Comparison of ENCODE assay signal across 1 cellular context in genomic region chr16:57145964-57146647, GRCh38.
TF ChIP-seq lines count a peak whose summit lies in the region.

No MANE protein-coding gene starts in this region.

TF ChIP-seq in SK-N-SH, 30 proteins besides CTCF, POLR2A, EP300 and RAD21 (continued from another document):
- TF ChIP-seq REST (IDR thresholded peaks at IDR 0.05; ENCODE audit: low read depth, low read length) (no peak), MXI1 (IDR thresholded peaks at IDR 0.05; ENCODE audit: low read depth, low read length) (no peak), SMC3 (IDR thresholded peaks at IDR 0.05; ENCODE audit: low read depth, low read length) (no peak), MAX (IDR thresholded peaks at IDR 0.05; ENCODE audit: low read depth) (no peak)
TF ChIP-seq in SK-N-SH: peak in this region for 0.
